In the genomic region with DNA sequence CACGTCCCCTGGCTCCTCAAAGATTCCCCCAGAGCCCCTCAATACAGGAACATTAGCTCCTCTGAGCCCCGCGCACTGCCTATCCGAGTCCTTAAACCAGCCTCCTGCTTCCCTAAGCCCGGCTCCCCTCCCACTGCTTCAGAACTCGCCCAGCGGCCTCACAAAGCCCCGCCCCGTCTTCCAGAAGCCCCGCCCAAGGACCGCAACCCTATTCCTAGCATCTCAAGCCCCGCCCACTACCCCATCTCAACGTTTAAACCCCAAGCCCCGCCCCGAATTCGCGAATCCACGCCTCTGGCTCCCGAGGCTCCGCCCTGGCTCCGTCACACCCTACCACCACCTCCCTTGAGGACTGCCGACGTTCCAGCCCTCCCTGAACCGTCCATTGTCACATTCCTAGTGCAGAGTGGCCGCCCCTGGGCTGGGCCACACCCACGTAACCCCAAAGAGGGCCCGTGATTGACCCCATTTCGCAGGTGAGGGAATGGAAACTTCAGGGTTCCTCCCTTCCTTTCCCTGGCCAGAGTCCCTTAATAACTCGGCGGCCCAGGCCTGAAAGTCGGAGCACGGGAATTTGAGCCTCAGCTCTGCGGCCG, we compare ENCODE assay signal across 8 cellular contexts. TPM values are rescaled to one million over a fixed set of nuclear protein-coding genes. Genes with fewer than 3 reads are reported as not detected.
DNase-seq lines count a peak whose midpoint lies in the region; TF ChIP-seq lines count a peak whose summit lies in the region.

No MANE protein-coding gene starts in this region.

- no peaks in the 10 kb centered on the region for H3K9me2 ChIP-seq in neural cell (ENCODE audit: insufficient read depth, low read length)

- no peak overlapping the region for H4K91ac ChIP-seq in H9 (ENCODE audit: insufficient read length, low read depth, low read length)

- H3K27me3 ChIP-seq in H9 (ENCODE audit: insufficient read depth, low read length) (no peaks in the 10 kb centered on the region), neural cell (ENCODE audit: insufficient read depth, low read depth, low read length) (no peaks in the 10 kb centered on the region), stomach (no peaks in the 10 kb centered on the region)

- H3K4me1 ChIP-seq in H9 (ENCODE audit: insufficient read depth, low read length): no peaks in the 10 kb centered on the region
- peaks cover 15 to 62% (median 31%) of the 10 kb centered on the region in 4 donors for H3K4me1 ChIP-seq in stomach

- H3K4me3 ChIP-seq in fibroblast of villous mesenchyme (ENCODE audit: low read depth, low read length): peak overlapping the region; percentile 91
- H3K4me3 ChIP-seq in neural cell (ENCODE audit: low read length): peak overlapping the region; percentile 97
- peak overlapping the region; percentile 80 to 96 (median 92) for H3K4me3 ChIP-seq in stomach

- peaks cover 32 to 37% of the 10 kb centered on the region in 2 experiments for H3K4me1 Mint-ChIP-seq in H9

- H3K4ac ChIP-seq in H9 (ENCODE audit: low read depth, low read length): no peak overlapping the region

- H3K79me1 ChIP-seq in H9 (ENCODE audit: insufficient read depth, low read depth, low read length, poor library complexity, severe bottlenecking): no peaks in the 10 kb centered on the region

- H3K56ac ChIP-seq in H9 (ENCODE audit: insufficient read length, low read depth, low read length): no peak overlapping the region

- peaks cover 0 to 2% (median 1%) of the 10 kb centered on the region in 3 experiments; a peak in 2 of 7 replicates for H3K36me3 Mint-ChIP-seq in H9 (ENCODE audit: insufficient read depth in 1 of 3, low read depth in 3 of 3)

- no peak overlapping the region; the same call in 1 of the 2 replicates for H2BK15ac ChIP-seq in H9 (ENCODE audit: low read depth, low read length)

- no peak overlapping the region for H2BK5ac ChIP-seq in H9 (ENCODE audit: insufficient read length, low read length)

- no peak overlapping the region for H2BK20ac ChIP-seq in H9 (ENCODE audit: low read depth, low read length, poor library complexity, severe bottlenecking)

- DNase-seq in ELF-1 (ENCODE audit: low read depth, low spot score) (peak; percentile 99), H9 (peak; percentile 99), M059J (ENCODE audit: low read depth) (peak; percentile 95), SHP77 treated with DMSO at 0.1 percent for 48 hours (lab: John Stamatoyannopoulos, UW) (peak; percentile 87), activated gamma-delta T cell treated with Interleukin-2 at 50 U/mL for 16 hours (peak; percentile 94), fibroblast of villous mesenchyme (ENCODE audit: low read depth) (peak; percentile 99), stomach (peak; percentile 100)

- H2BK120ac ChIP-seq in H9 (ENCODE audit: low read depth, low read length, poor library complexity, severe bottlenecking): no peak overlapping the region

- H3K36me3 ChIP-seq in neural cell (ENCODE audit: insufficient read depth, low read length) (no peaks in the 10 kb centered on the region), stomach (no peaks in the 10 kb centered on the region)

- no CpG with 5 or more reads among the region's 34 CpGs for WGBS in H9 (ENCODE audit: extremely low coverage, insufficient read length, low lambda C conversion rate)
- WGBS in stomach, 5 donors: 2 to 4% (median 2%) methylated on average over 34 of the region's 34 CpGs

- H3F3A ChIP-seq in neural cell (ENCODE audit: insufficient read depth, low read length, poor library complexity, severe bottlenecking): peaks cover 11% of the 10 kb centered on the region

- H2AK5ac ChIP-seq in H9 (ENCODE audit: insufficient read length, low read length): no peak overlapping the region

- H3K9me3 ChIP-seq in H9 (ENCODE audit: control insufficient read depth, low read depth, low read length) (no peaks in the 10 kb centered on the region), neural cell (ENCODE audit: low read length) (no peaks in the 10 kb centered on the region), stomach (no peaks in the 10 kb centered on the region)

- TF ChIP-seq CTCF in H9 (conservative IDR thresholded peaks at IDR 0.05): no peak
- TF ChIP-seq CTCF in fibroblast of villous mesenchyme (IDR thresholded peaks at IDR 0.05; ENCODE audit: insufficient read depth, low read depth, low read length): no peak
- TF ChIP-seq CTCF in neural cell (IDR thresholded peaks at IDR 0.05; ENCODE audit: poor library complexity, severe bottlenecking): no peak
- TF ChIP-seq CTCF in stomach (IDR thresholded peaks at IDR 0.05): peak in 1 of 7 experiments; percentile 27

- H4K20me1 ChIP-seq in H9 (ENCODE audit: control insufficient read depth, insufficient read depth, insufficient read length) (no peaks in the 10 kb centered on the region), neural cell (ENCODE audit: insufficient read depth) (no peaks in the 10 kb centered on the region)

- H3K27ac Mint-ChIP-seq in H9: peak overlapping the region; percentile 99

- no peak for TF ChIP-seq RAD21 in neural cell (conservative IDR thresholded peaks at IDR 0.05)

- H3K4me2 ChIP-seq in H9 (ENCODE audit: insufficient read depth, insufficient read length, low read length) (peak overlapping the region; percentile 55), neural cell (ENCODE audit: low read length) (peak overlapping the region; percentile 9)

- no peaks in the 10 kb centered on the region for H3K27me3 Mint-ChIP-seq in H9 (ENCODE audit: low read depth)

- no peaks in the 10 kb centered on the region; a peak in 1 of 5 replicates for H3K9me3 Mint-ChIP-seq in H9

- peak overlapping the region; percentile 65 for H3K14ac ChIP-seq in H9 (ENCODE audit: insufficient read depth, low read length)

- H4K8ac ChIP-seq in H9 (replicated peaks; ENCODE audit: insufficient read length, low read depth, low read length): no peak overlapping the region

- H3K23me2 ChIP-seq in H9 (ENCODE audit: insufficient read length, low read depth, low read length, poor library complexity, severe bottlenecking): peaks cover 6% of the 10 kb centered on the region

- H3K23ac ChIP-seq in H9 (ENCODE audit: insufficient read length, low read depth, low read length): no peak overlapping the region

- H3K27ac ChIP-seq in H9 (ENCODE audit: insufficient read length, low read depth, low read length) (no peak overlapping the region), neural cell (ENCODE audit: low read length) (peak overlapping the region; percentile 74), stomach (peak overlapping the region; percentile 95 to 98 (median 97))

- no peak overlapping the region for H4K5ac ChIP-seq in H9 (ENCODE audit: insufficient read length, low read depth, low read length)

- TF ChIP-seq EP300 in neural cell (conservative IDR thresholded peaks at IDR 0.05; ENCODE audit: poor library complexity, severe bottlenecking) (no peak), stomach (IDR thresholded peaks at IDR 0.05) (peak; percentile 48)

- H3K4me3 Mint-ChIP-seq in H9: peak overlapping the region; percentile 94 to 95

- intact Hi-C loops in stomach (cut with DNase I; ENCODE audit: low total_unique reads): no loop called here

- H3K9ac ChIP-seq in H9 (ENCODE audit: extremely low read depth, insufficient read length, low read length): peak overlapping the region; percentile 6
- H3K9ac ChIP-seq in neural cell (ENCODE audit: low read length): peak overlapping the region; percentile 78

- H2AFZ ChIP-seq in H9 (ENCODE audit: low read length) (peak overlapping the region; percentile 66), neural cell (ENCODE audit: low read depth, low read length) (peak overlapping the region; percentile 48)

- TF ChIP-seq POLR2A in stomach (IDR thresholded peaks at IDR 0.05): peak in 1 of 4 donors; percentile 55

- H2BK12ac ChIP-seq in H9 (ENCODE audit: insufficient read length, low read depth, low read length): no peak overlapping the region

- peaks cover 13% of the 10 kb centered on the region; the same call in 1 of the 2 replicates for H3K79me2 ChIP-seq in H9 (ENCODE audit: insufficient read depth, low read length)
- H3K79me2 ChIP-seq in neural cell (replicated peaks; ENCODE audit: insufficient read depth, low read length): peaks cover 31% of the 10 kb centered on the region

- peak overlapping the region; percentile 43 for H3K18ac ChIP-seq in H9 (ENCODE audit: insufficient read length, low read depth, low read length)

- no peak overlapping the region for H3T11ph ChIP-seq in H9 (ENCODE audit: low read length)

TF ChIP-seq in neural cell, 6 proteins besides CTCF, POLR2A, EP300 and RAD21:
- no peak for TF ChIP-seq MXI1 (conservative IDR thresholded peaks at IDR 0.05; ENCODE audit: poor library complexity, severe bottlenecking)
- no peak for TF ChIP-seq SMC3 (conservative IDR thresholded peaks at IDR 0.05; ENCODE audit: poor library complexity)
- TF ChIP-seq, protein P1, sequence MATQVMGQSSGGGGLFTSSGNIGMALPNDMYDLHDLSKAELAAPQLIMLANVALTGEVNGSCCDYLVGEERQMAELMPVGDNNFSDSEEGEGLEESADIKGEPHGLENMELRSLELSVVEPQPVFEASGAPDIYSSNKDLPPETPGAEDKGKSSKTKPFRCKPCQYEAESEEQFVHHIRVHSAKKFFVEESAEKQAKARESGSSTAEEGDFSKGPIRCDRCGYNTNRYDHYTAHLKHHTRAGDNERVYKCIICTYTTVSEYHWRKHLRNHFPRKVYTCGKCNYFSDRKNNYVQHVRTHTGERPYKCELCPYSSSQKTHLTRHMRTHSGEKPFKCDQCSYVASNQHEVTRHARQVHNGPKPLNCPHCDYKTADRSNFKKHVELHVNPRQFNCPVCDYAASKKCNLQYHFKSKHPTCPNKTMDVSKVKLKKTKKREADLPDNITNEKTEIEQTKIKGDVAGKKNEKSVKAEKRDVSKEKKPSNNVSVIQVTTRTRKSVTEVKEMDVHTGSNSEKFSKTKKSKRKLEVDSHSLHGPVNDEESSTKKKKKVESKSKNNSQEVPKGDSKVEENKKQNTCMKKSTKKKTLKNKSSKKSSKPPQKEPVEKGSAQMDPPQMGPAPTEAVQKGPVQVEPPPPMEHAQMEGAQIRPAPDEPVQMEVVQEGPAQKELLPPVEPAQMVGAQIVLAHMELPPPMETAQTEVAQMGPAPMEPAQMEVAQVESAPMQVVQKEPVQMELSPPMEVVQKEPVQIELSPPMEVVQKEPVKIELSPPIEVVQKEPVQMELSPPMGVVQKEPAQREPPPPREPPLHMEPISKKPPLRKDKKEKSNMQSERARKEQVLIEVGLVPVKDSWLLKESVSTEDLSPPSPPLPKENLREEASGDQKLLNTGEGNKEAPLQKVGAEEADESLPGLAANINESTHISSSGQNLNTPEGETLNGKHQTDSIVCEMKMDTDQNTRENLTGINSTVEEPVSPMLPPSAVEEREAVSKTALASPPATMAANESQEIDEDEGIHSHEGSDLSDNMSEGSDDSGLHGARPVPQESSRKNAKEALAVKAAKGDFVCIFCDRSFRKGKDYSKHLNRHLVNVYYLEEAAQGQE (IDR thresholded peaks at IDR 0.05; ENCODE audit: borderline replicate concordance): no peak
- TF ChIP-seq POLR2AphosphoS5 (IDR thresholded peaks at IDR 0.05): no peak
- TF ChIP-seq TAF1 (IDR thresholded peaks at IDR 0.05; ENCODE audit: low read depth): no peak

RNA-seq across cellular contexts. Expression of a gene that starts 0.6 kb away (rescaled TPM):
- total RNA-seq in H9 (2021) (154 and 164 TPM in 2 replicates), fibroblast of villous mesenchyme (433 and 457 TPM in 2 replicates), stomach (100 to 1,000 TPM; 143 to 392 (median 188) TPM)
- total RNA-seq in M059J (2014; rRNA removed; shearing (Covaris generic)): 118 and 171 TPM in 2 replicates
- polyA plus RNA-seq in neural cell (120 and 123 TPM in 2 replicates), stomach (10 to 100 TPM; 27.4 to 45.4 (median 44.1) TPM)
- 248 and 272 TPM in 2 replicates for polyA minus RNA-seq in neural cell
